ENCODE assay signal across 1 cellular context in the genomic region with DNA sequence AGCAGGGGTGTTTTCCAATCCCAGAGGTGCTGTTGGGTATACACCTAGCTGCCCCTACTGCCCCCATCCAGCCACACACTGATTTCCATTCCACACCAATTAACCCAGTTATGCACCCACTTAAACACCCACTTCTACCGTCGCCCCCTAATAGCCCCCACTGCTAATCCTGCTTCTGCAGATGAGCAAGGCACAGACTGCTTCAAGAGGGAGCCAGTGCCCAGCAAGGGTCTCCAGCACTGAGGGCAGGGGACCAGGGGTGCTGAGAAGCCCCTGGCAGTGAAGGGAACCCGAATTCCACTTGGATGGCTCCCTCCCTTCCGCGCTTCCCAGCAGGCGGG.
TF ChIP-seq lines count a peak whose summit lies in the region.

No MANE protein-coding gene starts in this region.

TF ChIP-seq in A549, 52 proteins besides CTCF, POLR2A, EP300 and RAD21:
- TF ChIP-seq MAX (IDR thresholded peaks at IDR 0.05) (no peak), HOXB5 (CRISPR knock-in tag; IDR thresholded peaks at IDR 0.05) (no peak), BHLHE40 (IDR thresholded peaks at IDR 0.05; ENCODE audit: low read depth, low read length) (no peak), FOSB (CRISPR knock-in tag; IDR thresholded peaks at IDR 0.05) (no peak), HDAC2 (IDR thresholded peaks at IDR 0.05) (no peak), FOSL2 (IDR thresholded peaks at IDR 0.05) (no peak), FOSL2 (CRISPR knock-in tag; IDR thresholded peaks at IDR 0.05) (no peak), POLR2AphosphoS2 (conservative IDR thresholded peaks at IDR 0.05; ENCODE audit: low read length) (no peak), MAZ (IDR thresholded peaks at IDR 0.05; ENCODE audit: borderline replicate concordance, low read depth, low read length) (no peak), NR3C1 (IDR thresholded peaks at IDR 0.05) (no peak), FOXS1 (CRISPR knock-in tag; IDR thresholded peaks at IDR 0.05) (no peak), ZSCAN20 (CRISPR knock-in tag; IDR thresholded peaks at IDR 0.05) (no peak), HOXB13 (CRISPR knock-in tag; IDR thresholded peaks at IDR 0.05; ENCODE audit: low read depth) (no peak), JUNB (IDR thresholded peaks at IDR 0.05) (no peak), HEYL (CRISPR knock-in tag; IDR thresholded peaks at IDR 0.05) (no peak), CEBPB (IDR thresholded peaks at IDR 0.05) (no peak), KDM5A (IDR thresholded peaks at IDR 0.05) (no peak), CBX2 (IDR thresholded peaks at IDR 0.05; ENCODE audit: borderline replicate concordance, low read depth) (no peak), ZC3H11A (IDR thresholded peaks at IDR 0.05) (no peak)
- TF ChIP-seq, protein P1, sequence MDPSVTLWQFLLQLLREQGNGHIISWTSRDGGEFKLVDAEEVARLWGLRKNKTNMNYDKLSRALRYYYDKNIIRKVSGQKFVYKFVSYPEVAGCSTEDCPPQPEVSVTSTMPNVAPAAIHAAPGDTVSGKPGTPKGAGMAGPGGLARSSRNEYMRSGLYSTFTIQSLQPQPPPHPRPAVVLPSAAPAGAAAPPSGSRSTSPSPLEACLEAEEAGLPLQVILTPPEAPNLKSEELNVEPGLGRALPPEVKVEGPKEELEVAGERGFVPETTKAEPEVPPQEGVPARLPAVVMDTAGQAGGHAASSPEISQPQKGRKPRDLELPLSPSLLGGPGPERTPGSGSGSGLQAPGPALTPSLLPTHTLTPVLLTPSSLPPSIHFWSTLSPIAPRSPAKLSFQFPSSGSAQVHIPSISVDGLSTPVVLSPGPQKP (IDR thresholded peaks at IDR 0.05; ENCODE audit: low read depth, low read length): no peak
- TF ChIP-seq, protein P2, sequence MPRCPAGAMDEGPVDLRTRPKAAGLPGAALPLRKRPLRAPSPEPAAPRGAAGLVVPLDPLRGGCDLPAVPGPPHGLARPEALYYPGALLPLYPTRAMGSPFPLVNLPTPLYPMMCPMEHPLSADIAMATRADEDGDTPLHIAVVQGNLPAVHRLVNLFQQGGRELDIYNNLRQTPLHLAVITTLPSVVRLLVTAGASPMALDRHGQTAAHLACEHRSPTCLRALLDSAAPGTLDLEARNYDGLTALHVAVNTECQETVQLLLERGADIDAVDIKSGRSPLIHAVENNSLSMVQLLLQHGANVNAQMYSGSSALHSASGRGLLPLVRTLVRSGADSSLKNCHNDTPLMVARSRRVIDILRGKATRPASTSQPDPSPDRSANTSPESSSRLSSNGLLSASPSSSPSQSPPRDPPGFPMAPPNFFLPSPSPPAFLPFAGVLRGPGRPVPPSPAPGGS (IDR thresholded peaks at IDR 0.05): no peak
TF ChIP-seq in A549: peak in this region for 0.
